In the genomic region with DNA sequence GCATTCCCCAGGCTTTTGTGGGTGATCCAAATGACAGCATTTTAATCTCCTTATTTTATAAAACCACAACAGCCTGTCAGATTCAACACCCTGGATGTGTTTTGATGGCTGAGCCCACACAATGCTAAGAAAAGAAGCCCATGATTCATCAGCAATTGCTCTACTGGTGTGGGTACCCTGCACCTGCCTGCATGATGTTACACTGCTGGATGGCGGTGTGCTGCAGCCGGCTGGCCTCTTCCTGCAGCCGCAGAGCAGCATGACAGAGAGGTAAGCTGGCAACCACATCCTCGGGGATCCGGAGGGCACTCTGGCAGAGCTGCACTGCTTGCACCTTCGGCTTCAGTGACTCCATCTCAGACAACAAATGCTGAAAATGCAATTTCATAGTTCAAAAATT, we compare ENCODE assay signal across 10 cellular contexts.
DNase-seq lines count a peak whose midpoint lies in the region; ATAC-seq and TF ChIP-seq lines count a peak whose summit lies in the region.
"Had no signal": no experiment of that assay in that cellular context is flagged by ENCODE, and none has a peak within 500 bp of the region (broad histone marks: within the 10 kb centered on the region; RNA-seq: fewer than 3 reads in every experiment).

No MANE protein-coding gene starts in this region.

- peaks cover 35% of the 10 kb centered on the region for H3K4me1 Mint-ChIP-seq in stimulated activated naive CD8-positive, alpha-beta T cell treated with anti-CD3 and anti-CD28 coated beads, Interleukin-15, amount 100 ng/mL, for 72 hours
- H3K4me1 Mint-ChIP-seq in Calu3 (ENCODE audit: low read depth, unreplicated experiment), result no peaks in the 10 kb centered on the region

- H3K36me3 Mint-ChIP-seq in Calu3 (ENCODE audit: insufficient read depth, unreplicated experiment), result peaks cover 5% of the 10 kb centered on the region

- no TSS peak for BruUV-seq in Calu3 (replicated peaks; lab: Mats Ljungman, UMichigan)

- WGBS in body of pancreas, 2 donors, result 84 to 88% methylated on average over 6 of the region's 6 CpGs

- CTCF ChIA-PET in Calu3 (lab: Charles Lee), result no interaction called here

- H3K4me3 ChIP-seq in body of pancreas, result no peak overlapping the region

- H3K4me3 Mint-ChIP-seq in stimulated activated naive CD8-positive, alpha-beta T cell treated with anti-CD3 and anti-CD28 coated beads, Interleukin-15, amount 100 ng/mL, for 72 hours, result peak overlapping the region in 1 of 2 donors; percentile 48
- H3K4me3 Mint-ChIP-seq in Calu3 (ENCODE audit: low read depth, unreplicated experiment), result no peak overlapping the region

- ATAC-seq in stimulated activated naive CD8-positive, alpha-beta T cell treated with anti-CD3 and anti-CD28 coated beads, Interleukin-15, amount 100 ng/mL, for 72 hours, result peak; percentile 100
- ATAC-seq in GM19035 (IDR thresholded peaks at IDR 0.05; ENCODE audit: unreplicated experiment), result no peak
- ATAC-seq in body of pancreas, result no peak

- no peaks in the 10 kb centered on the region for H3K4me1 ChIP-seq in body of pancreas

- H3K27me3 Mint-ChIP-seq in stimulated activated naive CD8-positive, alpha-beta T cell treated with anti-CD3 and anti-CD28 coated beads, Interleukin-15, amount 100 ng/mL, for 72 hours, result no peaks in the 10 kb centered on the region
- H3K27me3 Mint-ChIP-seq in Calu3 (ENCODE audit: unreplicated experiment), result no peaks in the 10 kb centered on the region

- TF ChIP-seq CTCF in Calu3 (IDR thresholded peaks at IDR 0.05; ENCODE audit: unreplicated experiment) (no peak), body of pancreas (IDR thresholded peaks at IDR 0.05) (no peak)

- no peaks in the 10 kb centered on the region for H3K27me3 ChIP-seq in body of pancreas

- TF ChIP-seq POLR2A in body of pancreas (IDR thresholded peaks at IDR 0.05), result no peak

- intact Hi-C loops in Calu3 (cut with micrococcal nuclease; ENCODE audit: unreplicated experiment), result no loop called here
- intact Hi-C loops in body of pancreas (cut with DNase I), result no loop called here

- no peak overlapping the region for H3K27ac Mint-ChIP-seq in stimulated activated naive CD8-positive, alpha-beta T cell treated with anti-CD3 and anti-CD28 coated beads, Interleukin-15, amount 100 ng/mL, for 72 hours
- H3K27ac Mint-ChIP-seq in Calu3 (ENCODE audit: unreplicated experiment), result no peak overlapping the region

- no peaks in the 10 kb centered on the region for H3K9me3 ChIP-seq in body of pancreas

- peaks cover 0 to 26% of the 10 kb centered on the region in 2 donors for H3K36me3 ChIP-seq in body of pancreas (replicated peaks in 1 of 2; ENCODE audit: insufficient read depth in 1 of 2, low read depth in 2 of 2)

- H3K9me3 Mint-ChIP-seq in stimulated activated naive CD8-positive, alpha-beta T cell treated with anti-CD3 and anti-CD28 coated beads, Interleukin-15, amount 100 ng/mL, for 72 hours, result no peaks in the 10 kb centered on the region
- no peaks in the 10 kb centered on the region for H3K9me3 Mint-ChIP-seq in Calu3 (ENCODE audit: low read depth, unreplicated experiment)

- DNase-seq in DMS53 (lab: John Stamatoyannopoulos, UW) (peak; percentile 33), DMS53 treated with DMSO at 0.1 percent for 48 hours (lab: John Stamatoyannopoulos, UW; ENCODE audit: unreplicated experiment) (no peak), iris pigment epithelial cell (ENCODE audit: low read depth) (peak; percentile 42), Calu3 (no peak), body of pancreas (no peak)
- peak; percentile 15 to 54 for DNase-seq in activated CD4-positive, alpha-beta T cell treated with anti-CD3 and anti-CD28 coated beads, Interleukin-2, amount 50 U/mL, for 24 hours (ENCODE audit: low read depth in 1 of 2, low spot score in 1 of 2)
- DNase-seq in stimulated activated naive CD8-positive, alpha-beta T cell treated with anti-CD3 and anti-CD28 coated beads, Interleukin-15, amount 100 ng/mL, for 72 hours, result peak; percentile 61 to 81
- DNase-seq: IMR-90 had no signal

- H3K27ac ChIP-seq in body of pancreas, result no peak overlapping the region
- H3K27ac ChIP-seq: 22Rv1 had no signal

Comparison
In these comparisons a context has a peak if more than half of its experiments do, and no peak if none do; other contexts are left out.
1. DNase-seq: peak in DMS53 (single experiment), activated CD4-positive, alpha-beta T cell treated with anti-CD3 and anti-CD28 coated beads, Interleukin-2, amount 50 U/mL, for 24 hours (2 of 2), iris pigment epithelial cell (single experiment) and stimulated activated naive CD8-positive, alpha-beta T cell treated with anti-CD3 and anti-CD28 coated beads, Interleukin-15, amount 100 ng/mL, for 72 hours (2 of 2); none in DMS53 treated with DMSO at 0.1 percent for 48 hours (single experiment), Calu3 (single experiment) and body of pancreas (0 of 4).